In genomic region chr5:126936775-126937418, GRCh38 we compare ENCODE assay signal across 26 cellular contexts.
"Had no signal": no experiment of that assay in that cellular context is flagged by ENCODE, and none has a peak within 500 bp of the region (broad histone marks: within the 10 kb centered on the region; RNA-seq: fewer than 3 reads in every experiment).

No MANE protein-coding gene starts in this region.

- ATAC-seq: activated CD4-positive, alpha-beta T cell treated with anti-CD3 and anti-CD28 coated beads for 36 hours; activated CD8-positive, alpha-beta memory T cell treated with anti-CD3 and anti-CD28 coated beads, Interleukin-2, amount 10 ng/mL, durations not matched to agents 7 days and 5 days; activated CD8-positive, alpha-beta T cell treated with anti-CD3 and anti-CD28 coated beads, Interleukin-2, amount 10 ng/mL, durations not matched to agents 7 days and 5 days; activated naive CD8-positive, alpha-beta T cell treated with anti-CD3 and anti-CD28 coated beads, Interleukin-2, amount 50 U/mL, for 24 hours; naive thymus-derived CD8-positive, alpha-beta T cell had no signal

- H3K4me3 ChIP-seq: esophagus squamous epithelium, neural progenitor cell, right atrium auricular region, spleen, thoracic aorta had no signal

- FAIRE-seq: islet of Langerhans, urothelium cell line had no signal

- H3K27me3 Mint-ChIP-seq: activated CD4-positive, alpha-beta T cell treated with anti-CD3 and anti-CD28 coated beads for 36 hours; activated CD8-positive, alpha-beta memory T cell treated with anti-CD3 and anti-CD28 coated beads, Interleukin-2, amount 10 ng/mL, durations not matched to agents 7 days and 5 days; activated naive CD4-positive, alpha-beta T cell treated with anti-CD3 and anti-CD28 coated beads, Interleukin-2, amount 50 U/mL, for 24 hours; activated naive CD8-positive, alpha-beta T cell treated with anti-CD3 and anti-CD28 coated beads, Interleukin-2, amount 50 U/mL, for 24 hours; dendritic cell treated with granulocyte-macrophage colony-stimulating factor and Interleukin-4, amounts not matched to agents 40 ng/mL and 50 ng/mL, for 4 days; naive thymus-derived CD8-positive, alpha-beta T cell; stimulated activated naive CD8-positive, alpha-beta T cell treated with anti-CD3 and anti-CD28 coated beads, Interleukin-15, Interleukin-2, amounts not matched to agents 100 ng/mL and 50 ng/mL, for 24 hours had no signal

- H3K27ac Mint-ChIP-seq: activated CD4-positive, alpha-beta T cell treated with anti-CD3 and anti-CD28 coated beads for 36 hours; activated CD8-positive, alpha-beta memory T cell treated with anti-CD3 and anti-CD28 coated beads, Interleukin-2, amount 10 ng/mL, durations not matched to agents 7 days and 5 days; activated CD8-positive, alpha-beta T cell treated with anti-CD3 and anti-CD28 coated beads, Interleukin-2, amount 10 ng/mL, durations not matched to agents 7 days and 5 days; activated naive CD4-positive, alpha-beta T cell treated with anti-CD3 and anti-CD28 coated beads, Interleukin-2, amount 50 U/mL, for 24 hours; activated naive CD8-positive, alpha-beta T cell treated with anti-CD3 and anti-CD28 coated beads, Interleukin-2, amount 50 U/mL, for 24 hours; activated T-helper 2 cell treated with anti-CD3 and anti-CD28 coated beads, Interferon-gamma antibody, Interleukin-2, Interleukin-4, amounts not matched to agents 10 μg/mL and 5 μg/mL and 100 μg/mL, durations not matched to agents 14 hours and 24 hours and 36 hours; dendritic cell treated with granulocyte-macrophage colony-stimulating factor and Interleukin-4, amounts not matched to agents 40 ng/mL and 50 ng/mL, for 4 days; neural progenitor cell; stimulated activated naive CD8-positive, alpha-beta T cell treated with anti-CD3 and anti-CD28 coated beads, Interleukin-15, Interleukin-2, amounts not matched to agents 100 ng/mL and 50 ng/mL, for 24 hours; T-helper 2 cell treated with Interferon-gamma antibody and Interleukin-4, amounts not matched to agents 5 μg/mL and 100 μg/mL, for 36 hours had no signal

- H3K4me1 Mint-ChIP-seq: neural progenitor cell had no signal

- H3K36me3 ChIP-seq: esophagus squamous epithelium, neural progenitor cell, right atrium auricular region, spleen, thoracic aorta had no signal

- H3K79me2 ChIP-seq: parathyroid adenoma had no signal

- H3K4me2 ChIP-seq: neural progenitor cell had no signal

- H3K9me3 ChIP-seq: esophagus squamous epithelium, right atrium auricular region, spleen, thoracic aorta had no signal

- H3K36me3 Mint-ChIP-seq: naive thymus-derived CD8-positive, alpha-beta T cell; neural progenitor cell had no signal

- H3K27ac ChIP-seq: epithelial cell of prostate, esophagus squamous epithelium, neural progenitor cell, parathyroid adenoma, right atrium auricular region, spleen, thoracic aorta had no signal

- H3K9ac ChIP-seq: neural progenitor cell, parathyroid adenoma had no signal

- H3K4me3 Mint-ChIP-seq: activated CD4-positive, alpha-beta T cell treated with anti-CD3 and anti-CD28 coated beads for 36 hours; activated CD8-positive, alpha-beta memory T cell treated with anti-CD3 and anti-CD28 coated beads, Interleukin-2, amount 10 ng/mL, durations not matched to agents 7 days and 5 days; activated CD8-positive, alpha-beta T cell treated with anti-CD3 and anti-CD28 coated beads, Interleukin-2, amount 10 ng/mL, durations not matched to agents 7 days and 5 days; activated naive CD4-positive, alpha-beta T cell treated with anti-CD3 and anti-CD28 coated beads, Interleukin-2, amount 50 U/mL, for 24 hours; activated naive CD8-positive, alpha-beta T cell treated with anti-CD3 and anti-CD28 coated beads, Interleukin-2, amount 50 U/mL, for 24 hours; dendritic cell treated with granulocyte-macrophage colony-stimulating factor and Interleukin-4, amounts not matched to agents 40 ng/mL and 50 ng/mL, for 4 days; naive thymus-derived CD8-positive, alpha-beta T cell; neural progenitor cell; stimulated activated naive CD8-positive, alpha-beta T cell treated with anti-CD3 and anti-CD28 coated beads, Interleukin-15, Interleukin-2, amounts not matched to agents 100 ng/mL and 50 ng/mL, for 24 hours; T-helper 2 cell treated with Interferon-gamma antibody and Interleukin-4, amounts not matched to agents 5 μg/mL and 100 μg/mL, for 36 hours had no signal

- H3K4me1 ChIP-seq: esophagus squamous epithelium, neural progenitor cell, parathyroid adenoma, right atrium auricular region, spleen had no signal

- DNase-seq: activated CD4-positive, alpha-beta T cell treated with anti-CD3 and anti-CD28 coated beads for 36 hours; activated CD4-positive, CD25-positive, alpha-beta regulatory T cell; activated CD8-positive, alpha-beta memory T cell treated with anti-CD3 and anti-CD28 coated beads, Interleukin-2, amount 10 ng/mL, durations not matched to agents 7 days and 5 days; activated CD8-positive, alpha-beta T cell treated with anti-CD3 and anti-CD28 coated beads, Interleukin-2, amount 10 ng/mL, durations not matched to agents 7 days and 5 days; activated naive CD8-positive, alpha-beta T cell treated with anti-CD3 and anti-CD28 coated beads, Interleukin-2, amount 50 U/mL, for 24 hours; activated T-cell treated with anti-CD3 and anti-CD28 coated beads, Interleukin-2, amount 50 U/mL, for 48 hours; amygdala; esophagus squamous epithelium; foreskin melanocyte; mammary epithelial cell; midbrain; naive thymus-derived CD8-positive, alpha-beta T cell; occipital lobe; spleen had no signal

- H3K27me3 ChIP-seq: esophagus squamous epithelium, neural progenitor cell, right atrium auricular region, spleen had no signal

- H2AFZ ChIP-seq: neural progenitor cell, parathyroid adenoma had no signal

- H3K9me3 Mint-ChIP-seq: activated naive CD4-positive, alpha-beta T cell treated with anti-CD3 and anti-CD28 coated beads, Interleukin-2, amount 50 U/mL, for 24 hours; activated naive CD8-positive, alpha-beta T cell treated with anti-CD3 and anti-CD28 coated beads, Interleukin-2, amount 50 U/mL, for 24 hours; activated T-helper 2 cell treated with anti-CD3 and anti-CD28 coated beads, Interferon-gamma antibody, Interleukin-2, Interleukin-4, amounts not matched to agents 10 μg/mL and 5 μg/mL and 100 μg/mL, durations not matched to agents 14 hours and 24 hours and 36 hours; dendritic cell treated with granulocyte-macrophage colony-stimulating factor and Interleukin-4, amounts not matched to agents 40 ng/mL and 50 ng/mL, for 4 days; neural progenitor cell; stimulated activated naive CD8-positive, alpha-beta T cell treated with anti-CD3 and anti-CD28 coated beads, Interleukin-15, Interleukin-2, amounts not matched to agents 100 ng/mL and 50 ng/mL, for 24 hours; T-helper 2 cell treated with Interferon-gamma antibody and Interleukin-4, amounts not matched to agents 5 μg/mL and 100 μg/mL, for 36 hours had no signal
